ENCODE assay signal across 21 cellular contexts in genomic region chrX:68249401-68249831, GRCh38.
DNase-seq lines count a peak whose midpoint lies in the region; ATAC-seq and FAIRE-seq lines count a peak whose summit lies in the region.
"Had no signal": no experiment of that assay in that cellular context is flagged by ENCODE, and none has a peak within 500 bp of the region (broad histone marks: within the 10 kb centered on the region; RNA-seq: fewer than 3 reads in every experiment).

No MANE protein-coding gene starts in this region.

- H3K4me2 ChIP-seq in mesenchymal stem cell (ENCODE audit: low read length, poor library complexity, severe bottlenecking), result no peak overlapping the region
- H3K4me2 ChIP-seq: BLaER1 had no signal

- no peak overlapping the region for H4K8ac ChIP-seq in mesenchymal stem cell (ENCODE audit: low read length)

- no peak overlapping the region for H2BK15ac ChIP-seq in mesenchymal stem cell (ENCODE audit: low read depth, poor library complexity, severe bottlenecking)

- H3K23ac ChIP-seq in mesenchymal stem cell (ENCODE audit: low read length in 2 of 2), result no peak overlapping the region

- no peak overlapping the region for H2BK12ac ChIP-seq in mesenchymal stem cell (ENCODE audit: low read length in 2 of 2)

- no peak overlapping the region for H3K4ac ChIP-seq in mesenchymal stem cell (ENCODE audit: low read depth in 1 of 2, low read length in 2 of 2)

- H3K4me3 ChIP-seq in mesenchymal stem cell (ENCODE audit: insufficient read depth in 1 of 2, low read depth in 1 of 2, low read length in 2 of 2), result no peak overlapping the region
- H3K4me3 ChIP-seq: BLaER1, colonic mucosa, K562, skin epidermis had no signal

- H3K9ac ChIP-seq in mesenchymal stem cell (ENCODE audit: low read length), result no peak overlapping the region
- H3K9ac ChIP-seq: BLaER1 had no signal

- H3K27me3 ChIP-seq in mesenchymal stem cell (ENCODE audit: control insufficient read depth in 1 of 2, insufficient read depth in 1 of 2, low read length in 2 of 2), result peaks cover 0 to 16% of the 10 kb centered on the region in 2 experiments
- H3K27me3 ChIP-seq: colonic mucosa had no signal

- no peak overlapping the region for H3K14ac ChIP-seq in mesenchymal stem cell (ENCODE audit: low read length in 2 of 2)

- H3K36me3 ChIP-seq in mesenchymal stem cell (ENCODE audit: control insufficient read depth in 1 of 2, insufficient read depth in 2 of 2, low read depth in 1 of 2, low read length in 2 of 2), result no peaks in the 10 kb centered on the region
- H3K36me3 ChIP-seq: BLaER1, colonic mucosa had no signal

- intact Hi-C loops in Right ventricle myocardium inferior (cut with DNase I), result no loop called here
- intact Hi-C loops in cardiac septum (cut with DNase I), result no loop called here
- intact Hi-C loops in posterior cingulate gyrus (cut with DNase I), result no loop called here

- DNase-seq in Right ventricle myocardium inferior (ENCODE audit: missing footprints), result peak; percentile 71
- DNase-seq in cardiac septum (ENCODE audit: low spot score), result no peak
- peak; percentile 43 for DNase-seq in inferior parietal cortex (ENCODE audit: extremely low spot score)
- DNase-seq in posterior cingulate gyrus, result peak in 9 of 10 donors; percentile 13 to 85 (median 36)
- no peak for DNase-seq in activated effector memory CD4-positive, alpha-beta T cell treated with anti-CD3 and anti-CD28 coated beads, Interleukin-2, amount 50 U/mL, for 16 hours
- DNase-seq in RCC 7860 (ENCODE audit: low spot score), result no peak
- DNase-seq in H4 (ENCODE audit: low spot score), result no peak
- no peak for DNase-seq in mesenchymal stem cell
- DNase-seq: activated CD4-positive, alpha-beta T cell treated with anti-CD3 and anti-CD28 coated beads, Interleukin-2, amount 10 ng/mL, durations not matched to agents 24 days and 14 days; activated naive CD4-positive, alpha-beta T cell treated with anti-CD3 and anti-CD28 coated beads for 36 hours; colonic mucosa; HCEC 1CT; mesendoderm; NCI-H187 treated with DMSO at 0.1 percent for 48 hours; NCI-H510A treated with DMSO at 0.1 percent for 48 hours; stimulated activated CD4-positive, alpha-beta T cell treated with anti-CD3 and anti-CD28 coated beads, Interleukin-4, amount 100 ng/mL, for 1 hour had no signal

- H2AFZ ChIP-seq in mesenchymal stem cell (ENCODE audit: low read depth, low read length), result no peak overlapping the region

- no peak overlapping the region for H4K91ac ChIP-seq in mesenchymal stem cell (ENCODE audit: low read length)

- H2BK120ac ChIP-seq in mesenchymal stem cell (ENCODE audit: low read depth, low read length), result no peak overlapping the region

- peaks cover 1% of the 10 kb centered on the region for H3K4me1 ChIP-seq in mesenchymal stem cell (ENCODE audit: control insufficient read depth, insufficient read depth, low read depth, low read length)
- H3K4me1 ChIP-seq: BLaER1, colonic mucosa had no signal

- ATAC-seq in Right ventricle myocardium inferior, result peak; percentile 94
- ATAC-seq: K562 had no signal

- peaks cover 3% of the 10 kb centered on the region for H3K79me1 ChIP-seq in mesenchymal stem cell (replicated peaks; ENCODE audit: low read length, poor library complexity, severe bottlenecking)

- no peak overlapping the region for H3K27ac ChIP-seq in mesenchymal stem cell (ENCODE audit: low read length, poor library complexity, severe bottlenecking)
- H3K27ac ChIP-seq: 22Rv1, BLaER1, colonic mucosa, RWPE1, skin epidermis had no signal

- H2AK5ac ChIP-seq in mesenchymal stem cell (ENCODE audit: low read length, severe bottlenecking), result no peak overlapping the region

- WGBS in mesenchymal stem cell, result 86% methylated on average over 3 of the region's 5 CpGs

- H3K9me3 ChIP-seq in mesenchymal stem cell (ENCODE audit: control insufficient read depth, low read length), result no peaks in the 10 kb centered on the region
- H3K9me3 ChIP-seq: BLaER1, colonic mucosa had no signal

- H3K18ac ChIP-seq in mesenchymal stem cell (ENCODE audit: low read depth in 1 of 2, low read length in 2 of 2), result no peak overlapping the region

- no peak for FAIRE-seq in RCC 7860 (lab: Jason Lieb, UNC)
- FAIRE-seq: K562 had no signal

- no peak overlapping the region for H2BK5ac ChIP-seq in mesenchymal stem cell (ENCODE audit: low read depth, low read length, poor library complexity, severe bottlenecking)

Comparison
In these comparisons a context has a peak if more than half of its experiments do, and no peak if none do; other contexts are left out.
1. DNase-seq: peak in Right ventricle myocardium inferior (single experiment), inferior parietal cortex (single experiment) and posterior cingulate gyrus (9 of 10); none in cardiac septum (single experiment), activated effector memory CD4-positive, alpha-beta T cell treated with anti-CD3 and anti-CD28 coated beads, Interleukin-2, amount 50 U/mL, for 16 hours (single experiment), RCC 7860 (single experiment), H4 (single experiment) and mesenchymal stem cell (single experiment).